Comparison of ENCODE assay signal across 8 cellular contexts in genomic region chr10:97498841-97499560, GRCh38. TPM values are rescaled to one million over a fixed set of nuclear protein-coding genes. Genes with fewer than 3 reads are reported as not detected.
A peak's percentile ranks its signal among the peaks of the same experiment; 100 is the strongest.
DNase-seq lines count a peak whose midpoint lies in the region; ATAC-seq and TF ChIP-seq lines count a peak whose summit lies in the region.

Gene UBTD1 (plus strand): TSS chr10:97498924. CDS start chr10:97499204, 280 bp downstream.

- POLR2A ChIA-PET in GM10248 (lab: Yijun Ruan, JAX), result interaction anchor here (0.6 kb wide), 1 partner anchor 829 kb away, joined by 4 read pairs; no protein-coding TSS in a partner anchor

- TF ChIP-seq CTCF in GM10248 (IDR thresholded peaks at IDR 0.05; ENCODE audit: control extremely low read depth, extremely low read depth, low read depth, missing control alignments), result no peak

- peaks cover 36% of the 10 kb centered on the region for H3K27me3 Mint-ChIP-seq in T-helper 17 cell

- H3K4me3 ChIP-seq in iPS-20b (ENCODE audit: low read length), result peak within 1 kb of the TSS; percentile 97
- peak within 1 kb of the TSS; percentile 99 for H3K4me3 ChIP-seq in skeletal muscle cell (ENCODE audit: low read depth, low read length)

- H3K9ac ChIP-seq in iPS-20b (ENCODE audit: low read depth, low read length), result peak within 1 kb of the TSS; percentile 94; the same call in 1 of the 2 replicates

- peak; percentile 4 for ATAC-seq in HG03135 (IDR thresholded peaks at IDR 0.05; ENCODE audit: unreplicated experiment)
- no peak for ATAC-seq in T-helper 17 cell
- ATAC-seq in HG03039 (IDR thresholded peaks at IDR 0.05; ENCODE audit: unreplicated experiment), result no peak

- peak within 1 kb of the TSS; percentile 59 for H3K27ac ChIP-seq in iPS-20b (ENCODE audit: low read length)

- H3K9me3 ChIP-seq in T-helper 17 cell (ENCODE audit: control insufficient read depth, low read length, poor library complexity, severe bottlenecking) (no peaks in the 10 kb centered on the region), iPS-20b (ENCODE audit: insufficient read depth, low read depth, low read length) (no peaks in the 10 kb centered on the region)

- H3K36me3 Mint-ChIP-seq in T-helper 17 cell (ENCODE audit: low read depth), result peaks cover 3% of the 10 kb centered on the region

- in situ Hi-C loops in T47D (cut with HindIII; ENCODE audit: low pct_unique_long_range_greater_than_20kb, low sequenced_read_pairs), result no loop called here

- H3K27me3 ChIP-seq in iPS-20b (ENCODE audit: insufficient read depth, low read length), result peaks cover 33% of the 10 kb centered on the region

- DNase-seq in GM10248 (ENCODE audit: extremely low spot score), result peak; percentile 43
- DNase-seq in T-helper 17 cell, result peak in 1 of 3 donors; percentile 21
- peak; percentile 60 to 98 for DNase-seq in T47D (ENCODE audit: low read depth in 1 of 2, low spot score in 1 of 2)
- no peak for DNase-seq in skeletal muscle cell (ENCODE audit: low read depth)
- DNase-seq in NCI-H2029 (lab: John Stamatoyannopoulos, UW), result no peak

- H3K27ac Mint-ChIP-seq in T-helper 17 cell, result peak within 1 kb of the TSS; percentile 91

- H3K4me1 Mint-ChIP-seq in T-helper 17 cell, result peaks cover 44% of the 10 kb centered on the region

- H3K36me3 ChIP-seq in iPS-20b (ENCODE audit: insufficient read depth, low read depth, low read length), result no peaks in the 10 kb centered on the region

- peak within 1 kb of the TSS; percentile 98 for H3K4me3 Mint-ChIP-seq in T-helper 17 cell

- CTCF ChIA-PET in GM10248 (lab: Yijun Ruan, JAX), result interaction anchor here (0.8 to 1.8 kb wide), 6 partner anchors 11 to 90 kb away, joined by 3 to 7 read pairs (median 3); no protein-coding TSS in a partner anchor

- H3K4me1 ChIP-seq in iPS-20b (ENCODE audit: insufficient read depth, low read length), result peaks cover 24% of the 10 kb centered on the region

RNA-seq across cellular contexts. Expression of gene UBTD1, which starts in this region (rescaled TPM):
- total RNA-seq in T-helper 17 cell, result 1 to 10 TPM; 1.1 to 1.4 TPM

Comparison
In these comparisons a context has a peak if more than half of its experiments do, and no peak if none do; other contexts are left out.
1. DNase-seq: peak in GM10248 (single experiment) and T47D (2 of 2); none in skeletal muscle cell (single experiment) and NCI-H2029 (single experiment).